ENCODE assay signal across 10 cellular contexts in genomic region chr13:99218969-99219368, GRCh38. TPM values are rescaled to one million over a fixed set of nuclear protein-coding genes. Genes with fewer than 3 reads are reported as not detected.
DNase-seq lines count a peak whose midpoint lies in the region; ATAC-seq lines count a peak whose summit lies in the region.
"Had no signal": no experiment of that assay in that cellular context is flagged by ENCODE, and none has a peak within 500 bp of the region (broad histone marks: within the 10 kb centered on the region; RNA-seq: fewer than 3 reads in every experiment).

No MANE protein-coding gene starts in this region.

- H3K4me3 ChIP-seq in skin epidermis: no peak overlapping the region

- no peak overlapping the region for H3K27ac Mint-ChIP-seq in stimulated activated memory B cell treated with anti-CD40 and anti-IgM and Interleukin-4, amounts not matched to agents 10 μg/mL and 1 μg/mL and 100 μg/mL, for 72 hours

- H3K27me3 Mint-ChIP-seq in stimulated activated memory B cell treated with anti-CD40 and anti-IgM and Interleukin-4, amounts not matched to agents 10 μg/mL and 1 μg/mL and 100 μg/mL, for 72 hours: no peaks in the 10 kb centered on the region

- DNase-seq in activated T-helper 1 cell treated with anti-CD3 and anti-CD28 coated beads, Interleukin-2, amount 50 U/mL, for 16 hours (ENCODE audit: low read depth in 1 of 2, low spot score in 1 of 2): peak; percentile 26 to 41
- DNase-seq in NAMALWA (ENCODE audit: low spot score) (no peak), left lobe of liver (ENCODE audit: low spot score) (no peak)

- H3K4me1 Mint-ChIP-seq in stimulated activated memory B cell treated with anti-CD40 and anti-IgM and Interleukin-4, amounts not matched to agents 10 μg/mL and 1 μg/mL and 100 μg/mL, for 72 hours: peaks cover 72% of the 10 kb centered on the region

- H3K27ac ChIP-seq in skin epidermis: peak overlapping the region in 17 of 21 experiments; percentile 16 to 85 (median 56)

- peaks cover 9% of the 10 kb centered on the region for H3K9me3 Mint-ChIP-seq in stimulated activated memory B cell treated with anti-CD40 and anti-IgM and Interleukin-4, amounts not matched to agents 10 μg/mL and 1 μg/mL and 100 μg/mL, for 72 hours

- peaks cover 37% of the 10 kb centered on the region for H3K36me3 Mint-ChIP-seq in stimulated activated memory B cell treated with anti-CD40 and anti-IgM and Interleukin-4, amounts not matched to agents 10 μg/mL and 1 μg/mL and 100 μg/mL, for 72 hours

- no peak overlapping the region for H3K4me3 Mint-ChIP-seq in stimulated activated memory B cell treated with anti-CD40 and anti-IgM and Interleukin-4, amounts not matched to agents 10 μg/mL and 1 μg/mL and 100 μg/mL, for 72 hours

- ATAC-seq in GM19023 (IDR thresholded peaks at IDR 0.05; ENCODE audit: unreplicated experiment): peak; percentile 42
- peak; percentile 69 for ATAC-seq in HG03469 (IDR thresholded peaks at IDR 0.05; ENCODE audit: unreplicated experiment)
- ATAC-seq in HG02642 (IDR thresholded peaks at IDR 0.05; ENCODE audit: poor library complexity, unreplicated experiment): no peak
- no peak for ATAC-seq in stimulated activated memory B cell treated with anti-CD40 and anti-IgM and Interleukin-4, amounts not matched to agents 10 μg/mL and 1 μg/mL and 100 μg/mL, for 72 hours
- ATAC-seq in left lobe of liver: no peak

RNA-seq across cellular contexts. Expression of gene UBAC2, which starts 18.3 kb away (rescaled TPM):
- total RNA-seq in left lobe of liver: 33.4 TPM

RNA-seq across cellular contexts. Expression of gene GPR18, which starts 39.2 kb away (rescaled TPM):
- 0.15 TPM for total RNA-seq in left lobe of liver
- total RNA-seq: frontal cortex, posterior vena cava had no signal

Comparison
In these comparisons a context has a peak if more than half of its experiments do, and no peak if none do; other contexts are left out.
1. ATAC-seq: peak in GM19023 (single experiment) and HG03469 (single experiment); none in HG02642 (single experiment), stimulated activated memory B cell treated with anti-CD40 and anti-IgM and Interleukin-4, amounts not matched to agents 10 μg/mL and 1 μg/mL and 100 μg/mL, for 72 hours (single experiment) and left lobe of liver (single experiment).
2. DNase-seq: peak in activated T-helper 1 cell treated with anti-CD3 and anti-CD28 coated beads, Interleukin-2, amount 50 U/mL, for 16 hours (2 of 2); none in NAMALWA (single experiment) and left lobe of liver (single experiment).